14 cellular contexts compared by ENCODE assay signal in genomic region chr14:22159049-22159448, GRCh38.
A peak's percentile ranks its signal among the peaks of the same experiment; 100 is the strongest.
DNase-seq lines count a peak whose midpoint lies in the region; TF ChIP-seq lines count a peak whose summit lies in the region.
"Had no signal": no experiment of that assay in that cellular context is flagged by ENCODE, and none has a peak within 500 bp of the region (broad histone marks: within the 10 kb centered on the region; RNA-seq: fewer than 3 reads in every experiment).

No MANE protein-coding gene starts in this region.

- H3K56ac ChIP-seq in mesendoderm (ENCODE audit: low read length) = no peak overlapping the region

- H3K4me1 ChIP-seq in BLaER1 = peaks cover 19% of the 10 kb centered on the region
- no peaks in the 10 kb centered on the region for H3K4me1 ChIP-seq in ovary (ENCODE audit: insufficient read depth)
- H3K4me1 ChIP-seq in mesendoderm (ENCODE audit: control insufficient read depth, low read depth, low read length) = no peaks in the 10 kb centered on the region
- H3K4me1 ChIP-seq: ascending aorta, BE2C, tibial artery had no signal

- H3K9me3 ChIP-seq in BLaER1 (no peaks in the 10 kb centered on the region), ovary (no peaks in the 10 kb centered on the region)
- H3K9me3 ChIP-seq: ascending aorta, BE2C, SK-N-SH, tibial artery had no signal

- intact Hi-C loops in ovary (cut with DNase I) = no loop called here

- H3K4me2 ChIP-seq in BLaER1 (peak overlapping the region; percentile 28), mesendoderm (ENCODE audit: low read length) (no peak overlapping the region)
- H3K4me2 ChIP-seq: SK-N-SH had no signal

- H4K5ac ChIP-seq in mesendoderm (ENCODE audit: low read length) = no peak overlapping the region

- H4K8ac ChIP-seq in mesendoderm (ENCODE audit: low read depth, low read length) = no peak overlapping the region

- H2BK15ac ChIP-seq in mesendoderm (replicated peaks; ENCODE audit: low read depth) = no peak overlapping the region

- H3K27ac ChIP-seq in BLaER1 = no peak overlapping the region
- no peak overlapping the region for H3K27ac ChIP-seq in ovary
- no peak overlapping the region for H3K27ac ChIP-seq in mesendoderm (ENCODE audit: low read depth, low read length)
- H3K27ac ChIP-seq: ascending aorta, dorsolateral prefrontal cortex, tibial artery had no signal

- H2AK5ac ChIP-seq in mesendoderm (ENCODE audit: low read length) = no peak overlapping the region

- H3K4ac ChIP-seq in mesendoderm (ENCODE audit: low read depth, low read length) = no peak overlapping the region

- no peaks in the 10 kb centered on the region for H3K36me3 ChIP-seq in BLaER1
- H3K36me3 ChIP-seq in kidney epithelial cell (ENCODE audit: control insufficient read depth, insufficient read depth, low read length) = no peaks in the 10 kb centered on the region
- H3K36me3 ChIP-seq in ovary = no peaks in the 10 kb centered on the region
- no peaks in the 10 kb centered on the region for H3K36me3 ChIP-seq in mesendoderm (ENCODE audit: control insufficient read depth, insufficient read depth, low read length)
- H3K36me3 ChIP-seq: ascending aorta, BE2C, tibial artery had no signal

- H4K20me1 ChIP-seq in BLaER1 = no peaks in the 10 kb centered on the region

- DNase-seq in HT1080 (ENCODE audit: low read depth) (peak; percentile 66), UCSD-AML1 (lab: John Stamatoyannopoulos, UW; ENCODE audit: unreplicated experiment) (peak; percentile 11), kidney epithelial cell (ENCODE audit: low read depth) (peak; percentile 65), NCI-H748 treated with DMSO at 0.1 percent for 48 hours (lab: John Stamatoyannopoulos, UW) (no peak), ovary (no peak), mesendoderm (no peak), hypothalamus (lab: John Stamatoyannopoulos, UW) (no peak)
- DNase-seq: activated CD8-positive, alpha-beta memory T cell treated with anti-CD3 and anti-CD28 coated beads, Interleukin-2, amount 50 U/mL, for 48 hours; BE2C; dorsolateral prefrontal cortex; SK-N-SH; tibial artery had no signal

- no peaks in the 10 kb centered on the region for H3K27me3 ChIP-seq in BLaER1
- H3K27me3 ChIP-seq in kidney epithelial cell (ENCODE audit: control insufficient read depth, insufficient read depth, low read length) = no peaks in the 10 kb centered on the region
- H3K27me3 ChIP-seq in ovary = no peaks in the 10 kb centered on the region
- no peaks in the 10 kb centered on the region for H3K27me3 ChIP-seq in mesendoderm (ENCODE audit: insufficient read depth, low read length, poor library complexity)
- H3K27me3 ChIP-seq: ascending aorta, BE2C, tibial artery had no signal

- H3K23ac ChIP-seq in mesendoderm (ENCODE audit: low read length) = no peak overlapping the region

- TF ChIP-seq CTCF in kidney epithelial cell (IDR thresholded peaks at IDR 0.05; ENCODE audit: insufficient read depth, low read length, poor library complexity, severe bottlenecking) (no peak), ovary (IDR thresholded peaks at IDR 0.05) (no peak)

- no peak overlapping the region for H3K4me3 ChIP-seq in BLaER1
- no peak overlapping the region for H3K4me3 ChIP-seq in kidney epithelial cell (ENCODE audit: low read depth, low read length)
- H3K4me3 ChIP-seq in ovary = no peak overlapping the region
- no peak overlapping the region for H3K4me3 ChIP-seq in mesendoderm (ENCODE audit: low read length)
- H3K4me3 ChIP-seq: ascending aorta, dorsolateral prefrontal cortex, tibial artery had no signal

- H3K9ac ChIP-seq in BLaER1 (no peak overlapping the region), mesendoderm (ENCODE audit: low read length) (no peak overlapping the region)
- H3K9ac ChIP-seq: SK-N-SH had no signal

- no peak overlapping the region for H2BK5ac ChIP-seq in mesendoderm (ENCODE audit: low read length)

- no peaks in the 10 kb centered on the region for H3K79me1 ChIP-seq in mesendoderm (ENCODE audit: low read length)

- TF ChIP-seq EP300 in ovary (IDR thresholded peaks at IDR 0.05) = no peak

- H2BK120ac ChIP-seq in mesendoderm (ENCODE audit: low read depth, low read length) = no peak overlapping the region

- H3K79me2 ChIP-seq in mesendoderm (ENCODE audit: control insufficient read depth, insufficient read depth, low read length) = no peaks in the 10 kb centered on the region

- no peak overlapping the region for H3K18ac ChIP-seq in mesendoderm (ENCODE audit: low read length)

- 62 to 69% (median 69%) methylated on average over 2 of the region's 2 CpGs for WGBS in ovary, 3 donors
- no CpG with 5 or more reads among the region's 2 CpGs for whole genome bisulfite sequencing in mesendoderm (ENCODE audit: extremely low coverage, insufficient coverage, low lambda C conversion rate)

- no peak for TF ChIP-seq POLR2A in ovary (IDR thresholded peaks at IDR 0.05)

Comparison
In these comparisons a context has a peak if more than half of its experiments do, and no peak if none do; other contexts are left out.
1. DNase-seq: peak in HT1080 (single experiment), UCSD-AML1 (single experiment) and kidney epithelial cell (single experiment); none in NCI-H748 treated with DMSO at 0.1 percent for 48 hours (single experiment), ovary (0 of 5), mesendoderm (single experiment) and hypothalamus (0 of 51).